In the genomic region with DNA sequence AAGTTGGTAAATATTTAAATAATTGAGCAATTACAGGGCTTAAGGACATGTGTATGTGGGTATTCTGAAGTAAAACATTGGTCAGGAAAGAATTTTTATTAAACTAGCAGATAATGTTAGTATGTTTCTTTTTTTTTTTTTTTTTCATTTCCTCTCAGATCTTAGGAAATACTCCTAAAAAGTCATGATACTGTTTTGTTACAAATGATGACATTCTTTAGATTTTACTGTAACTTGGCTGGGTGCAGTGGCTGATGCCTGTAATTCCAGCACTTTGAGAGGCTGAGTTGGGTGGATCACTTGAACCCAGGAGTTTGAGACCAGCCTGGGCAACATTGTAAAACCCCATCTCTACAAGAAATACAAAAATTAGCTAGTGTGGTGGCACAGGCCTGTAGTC, we compare ENCODE assay signal across 27 cellular contexts.
"Had no signal": no experiment of that assay in that cellular context is flagged by ENCODE, and none has a peak within 500 bp of the region (broad histone marks: within the 10 kb centered on the region; RNA-seq: fewer than 3 reads in every experiment).

No MANE protein-coding gene starts in this region.

- H3K9me3 ChIP-seq: ascending aorta, body of pancreas, Peyer's patch, SJCRH30, SK-N-SH had no signal

- H3K4me3 Mint-ChIP-seq: activated CD8-positive, alpha-beta T cell treated with anti-CD3 and anti-CD28 coated beads, Interleukin-2, amount 10 ng/mL, durations not matched to agents 7 days and 5 days; activated naive CD8-positive, alpha-beta T cell treated with anti-CD3 and anti-CD28 coated beads, Interleukin-2, amount 10 ng/mL, durations not matched to agents 7 days and 5 days; central memory CD8-positive, alpha-beta T cell had no signal

- H3K27ac Mint-ChIP-seq: activated CD8-positive, alpha-beta T cell treated with anti-CD3 and anti-CD28 coated beads, Interleukin-2, amount 10 ng/mL, durations not matched to agents 7 days and 5 days; activated naive CD8-positive, alpha-beta T cell treated with anti-CD3 and anti-CD28 coated beads, Interleukin-2, amount 10 ng/mL, durations not matched to agents 7 days and 5 days had no signal

- H3K4me1 Mint-ChIP-seq: activated naive CD8-positive, alpha-beta T cell treated with anti-CD3 and anti-CD28 coated beads, Interleukin-2, amount 10 ng/mL, durations not matched to agents 7 days and 5 days; central memory CD8-positive, alpha-beta T cell had no signal

- DNase-seq: activated CD4-positive, alpha-beta T cell treated with anti-CD3 and anti-CD28 coated beads for 48 hours; activated CD4-positive, alpha-beta T cell treated with anti-CD3 and anti-CD28 coated beads, Interleukin-2, amount 50 U/mL, for 4 hours; activated CD8-positive, alpha-beta memory T cell treated with anti-CD3 and anti-CD28 coated beads, Interleukin-2, amount 50 U/mL, for 48 hours; activated CD8-positive, alpha-beta T cell treated with anti-CD3 and anti-CD28 coated beads, Interleukin-2, amount 10 ng/mL, durations not matched to agents 7 days and 5 days; activated naive CD4-positive, alpha-beta T cell treated with anti-CD3 and anti-CD28 coated beads, Interleukin-2, amount 50 U/mL, for 16 hours; activated naive CD8-positive, alpha-beta T cell treated with anti-CD3 and anti-CD28 coated beads, Interleukin-2, amount 10 ng/mL, durations not matched to agents 7 days and 5 days; activated T-cell treated with anti-CD3 and anti-CD28 coated beads, Interleukin-2, amount 50 U/mL, for 1 hour; amniotic stem cell; body of pancreas; KG1; NCI-H1048; NCI-H1417; NCI-H1930; NCI-H2107; NCI-H2171 treated with DMSO at 0.1 percent for 48 hours; NCI-H345; NCI-H510A; NCI-H526 treated with DMSO at 0.1 percent for 48 hours; NCI-H82; Peyer's patch; Right ventricle myocardium superior; SJCRH30; SK-N-SH; T-helper 1 cell had no signal

- H3K4me3 ChIP-seq: ascending aorta, body of pancreas, Peyer's patch, SJCRH30 had no signal

- H3K4me1 ChIP-seq: ascending aorta, body of pancreas, Peyer's patch, SJCRH30 had no signal

- ATAC-seq: activated CD4-positive, CD25-positive, alpha-beta regulatory T cell treated with anti-CD3 and anti-CD28 coated beads, Interleukin-2, amount 50 U/mL, for 24 hours; activated CD8-positive, alpha-beta T cell treated with anti-CD3 and anti-CD28 coated beads, Interleukin-2, amount 10 ng/mL, durations not matched to agents 7 days and 5 days; body of pancreas had no signal

- H3K27me3 Mint-ChIP-seq: activated naive CD8-positive, alpha-beta T cell treated with anti-CD3 and anti-CD28 coated beads, Interleukin-2, amount 10 ng/mL, durations not matched to agents 7 days and 5 days; central memory CD8-positive, alpha-beta T cell had no signal

- H3K9ac ChIP-seq: SK-N-SH had no signal

- H3K27me3 ChIP-seq: ascending aorta, body of pancreas, Peyer's patch, SJCRH30 had no signal

- H3K9me3 Mint-ChIP-seq: activated naive CD8-positive, alpha-beta T cell treated with anti-CD3 and anti-CD28 coated beads, Interleukin-2, amount 10 ng/mL, durations not matched to agents 7 days and 5 days; central memory CD8-positive, alpha-beta T cell had no signal
